In the genomic region with DNA sequence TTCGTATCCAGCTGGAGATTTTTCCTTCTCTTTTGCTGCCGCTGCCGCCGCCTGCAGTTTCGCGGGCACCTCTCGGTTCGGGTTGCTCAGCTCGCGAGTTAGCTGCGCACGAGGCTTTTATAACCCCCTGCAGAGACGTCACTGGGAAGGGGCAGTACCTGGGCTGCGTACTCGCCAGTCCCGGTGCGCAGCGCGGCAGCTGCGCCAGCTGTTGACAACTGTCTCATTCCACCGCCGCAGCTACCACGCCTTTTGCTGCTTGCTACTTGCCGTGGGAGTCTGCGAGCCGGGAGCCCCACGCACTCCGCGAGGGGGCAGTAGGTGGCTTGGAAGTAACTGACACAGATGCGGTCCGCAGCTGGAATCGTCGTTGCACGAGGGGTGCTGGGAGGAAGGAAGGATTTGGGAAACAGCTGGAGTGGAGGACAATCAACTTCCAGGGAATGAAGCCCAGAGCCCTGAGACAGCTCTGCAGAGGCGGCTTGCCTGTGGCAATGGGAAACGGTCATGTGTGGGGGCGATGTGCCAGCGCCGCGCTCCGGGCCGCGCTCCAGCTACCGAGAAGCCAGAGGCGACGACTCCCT, we compare ENCODE assay signal across 9 cellular contexts. TPM values are rescaled to one million over a fixed set of nuclear protein-coding genes. Genes with fewer than 3 reads are reported as not detected.
A peak's percentile ranks its signal among the peaks of the same experiment; 100 is the strongest.
DNase-seq lines count a peak whose midpoint lies in the region; ATAC-seq, FAIRE-seq and TF ChIP-seq lines count a peak whose summit lies in the region.
"Had no signal": no experiment of that assay in that cellular context is flagged by ENCODE, and none has a peak within 500 bp of the region (broad histone marks: within the 10 kb centered on the region; RNA-seq: fewer than 3 reads in every experiment).

A gene with protein sequence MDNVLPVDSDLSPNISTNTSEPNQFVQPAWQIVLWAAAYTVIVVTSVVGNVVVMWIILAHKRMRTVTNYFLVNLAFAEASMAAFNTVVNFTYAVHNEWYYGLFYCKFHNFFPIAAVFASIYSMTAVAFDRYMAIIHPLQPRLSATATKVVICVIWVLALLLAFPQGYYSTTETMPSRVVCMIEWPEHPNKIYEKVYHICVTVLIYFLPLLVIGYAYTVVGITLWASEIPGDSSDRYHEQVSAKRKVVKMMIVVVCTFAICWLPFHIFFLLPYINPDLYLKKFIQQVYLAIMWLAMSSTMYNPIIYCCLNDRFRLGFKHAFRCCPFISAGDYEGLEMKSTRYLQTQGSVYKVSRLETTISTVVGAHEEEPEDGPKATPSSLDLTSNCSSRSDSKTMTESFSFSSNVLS (minus strand): TSS at position 93 of the 584 bp plus-strand sequence. CDS start 586 bp downstream, outside the sequence.

- H3K4me3 ChIP-seq in pancreas (peak within 1 kb of the TSS; percentile 3 to 46 (median 21)), urinary bladder (ENCODE audit: low read depth, low read length) (peak within 1 kb of the TSS; percentile 27)

- H3K27me3 Mint-ChIP-seq in HFFc6 (ENCODE audit: insufficient read depth): peaks cover 28% of the 10 kb centered on the region
- H3K27me3 Mint-ChIP-seq in activated naive CD4-positive, alpha-beta T cell treated with anti-CD3 and anti-CD28 coated beads, Interleukin-2, amount 10 ng/mL, durations not matched to agents 7 days and 5 days: peaks cover 66% of the 10 kb centered on the region

- intact Hi-C loops in pancreas (cut with DNase I): no loop called here

- CTCF ChIA-PET in activated naive CD4-positive, alpha-beta T cell treated with anti-CD3 and anti-CD28 coated beads, Interleukin-2, amount 10 ng/mL, durations not matched to agents 7 days and 5 days (lab: Charles Lee): interaction anchor here (0.8 to 1.8 kb wide), 10 partner anchors 10 to 279 kb away, joined by 3 to 6 read pairs (median 4); no protein-coding TSS in a partner anchor

- FAIRE-seq in pancreas (lab: Jason Lieb, UNC): no peak

- H3K36me3 ChIP-seq in pancreas (no peaks in the 10 kb centered on the region), urinary bladder (ENCODE audit: insufficient read depth) (no peaks in the 10 kb centered on the region)
- H3K36me3 ChIP-seq: neutrophil had no signal

- H3K27ac ChIP-seq in pancreas (no peak within 1 kb of the TSS), urinary bladder (ENCODE audit: low read depth) (no peak within 1 kb of the TSS)
- H3K27ac ChIP-seq: neutrophil had no signal

- peak; percentile 82 to 87 (median 84) for ATAC-seq in pancreas

- no peaks in the 10 kb centered on the region for H3K9me3 ChIP-seq in pancreas
- H3K9me3 ChIP-seq: neutrophil had no signal

- peaks cover 0 to 18% (median 4%) of the 10 kb centered on the region in 3 donors for H3K4me1 ChIP-seq in pancreas
- no peaks in the 10 kb centered on the region for H3K4me1 ChIP-seq in urinary bladder (ENCODE audit: insufficient read depth)

- H3K4me3 Mint-ChIP-seq in HFFc6: peak within 1 kb of the TSS; percentile 93
- peak within 1 kb of the TSS; percentile 17 for H3K4me3 Mint-ChIP-seq in activated naive CD4-positive, alpha-beta T cell treated with anti-CD3 and anti-CD28 coated beads, Interleukin-2, amount 10 ng/mL, durations not matched to agents 7 days and 5 days

- peak; percentile 12 to 78 (median 62) for DNase-seq in NCI-H1417 (lab: John Stamatoyannopoulos, UW)
- no peak for DNase-seq in NCI-H1417 treated with DMSO at 0.1 percent for 48 hours (lab: John Stamatoyannopoulos, UW)
- peak; percentile 66 for DNase-seq in HFFc6
- DNase-seq in NCI-H510A treated with DMSO at 0.1 percent for 48 hours (lab: John Stamatoyannopoulos, UW): peak; percentile 45
- DNase-seq in activated naive CD4-positive, alpha-beta T cell treated with anti-CD3 and anti-CD28 coated beads, Interleukin-2, amount 10 ng/mL, durations not matched to agents 7 days and 5 days: peak; percentile 73
- DNase-seq in globus pallidus (ENCODE audit: low spot score): peak; percentile 56
- DNase-seq in pancreas: peak; percentile 55 to 90 (median 73)

- no peaks in the 10 kb centered on the region for H3K9me3 Mint-ChIP-seq in HFFc6
- H3K9me3 Mint-ChIP-seq in activated naive CD4-positive, alpha-beta T cell treated with anti-CD3 and anti-CD28 coated beads, Interleukin-2, amount 10 ng/mL, durations not matched to agents 7 days and 5 days: no peaks in the 10 kb centered on the region

- 0% methylated on average over 42 to 46 of the region's 46 CpGs for WGBS in pancreas, 2 donors
- WGBS in urinary bladder: under 1% methylated on average over 46 of the region's 46 CpGs

- TF ChIP-seq CTCF in HFFc6 (IDR thresholded peaks at IDR 0.05) (peak; percentile 88), pancreas (IDR thresholded peaks at IDR 0.05) (peak in 2 of 4 donors; percentile 26 to 29)

- H3K4me1 Mint-ChIP-seq in HFFc6 (ENCODE audit: low read depth): peaks cover 13% of the 10 kb centered on the region
- peaks cover 4% of the 10 kb centered on the region for H3K4me1 Mint-ChIP-seq in activated naive CD4-positive, alpha-beta T cell treated with anti-CD3 and anti-CD28 coated beads, Interleukin-2, amount 10 ng/mL, durations not matched to agents 7 days and 5 days

- H3K27ac Mint-ChIP-seq in HFFc6: peak within 1 kb of the TSS; percentile 29; the same call in 1 of the 2 replicates
- H3K27ac Mint-ChIP-seq in activated naive CD4-positive, alpha-beta T cell treated with anti-CD3 and anti-CD28 coated beads, Interleukin-2, amount 10 ng/mL, durations not matched to agents 7 days and 5 days: no peak within 1 kb of the TSS

- no peaks in the 10 kb centered on the region for H3K36me3 Mint-ChIP-seq in HFFc6 (ENCODE audit: low read depth)
- H3K36me3 Mint-ChIP-seq in activated naive CD4-positive, alpha-beta T cell treated with anti-CD3 and anti-CD28 coated beads, Interleukin-2, amount 10 ng/mL, durations not matched to agents 7 days and 5 days: no peaks in the 10 kb centered on the region

- H3K27me3 ChIP-seq in pancreas: peaks cover 0 to 49% (median 7%) of the 10 kb centered on the region in 4 donors

RNA-seq across cellular contexts. Expression of the gene that starts here (rescaled TPM):
- total RNA-seq in HFFc6 (2021; fragmentation: NEBNext Ultra II Directional; extraction: Animal tissue kit (Norgen Biotek cat#: 25700)): under 1 TPM in 5 of 6 experiments, not detected in 1; 0.10 to 0.18 (median 0.17) TPM
- total RNA-seq in pancreas (under 1 TPM; 0.08 to 0.40 (median 0.09) TPM), urinary bladder (1.9 TPM)
- polyA plus RNA-seq in pancreas (under 1 TPM; 0.07 to 0.23 TPM), urinary bladder (3.4 TPM)

Comparison
In these comparisons a context has a peak if more than half of its experiments do, and no peak if none do; other contexts are left out.
1. Peak in DNase-seq in HFFc6; RNA of the gene not detected or under 1 TPM.
2. Peak in DNase-seq, ATAC-seq and H3K4me3 ChIP-seq in pancreas; RNA of the gene not detected or under 1 TPM.